ENCODE assay signal across 11 cellular contexts in the genomic region with DNA sequence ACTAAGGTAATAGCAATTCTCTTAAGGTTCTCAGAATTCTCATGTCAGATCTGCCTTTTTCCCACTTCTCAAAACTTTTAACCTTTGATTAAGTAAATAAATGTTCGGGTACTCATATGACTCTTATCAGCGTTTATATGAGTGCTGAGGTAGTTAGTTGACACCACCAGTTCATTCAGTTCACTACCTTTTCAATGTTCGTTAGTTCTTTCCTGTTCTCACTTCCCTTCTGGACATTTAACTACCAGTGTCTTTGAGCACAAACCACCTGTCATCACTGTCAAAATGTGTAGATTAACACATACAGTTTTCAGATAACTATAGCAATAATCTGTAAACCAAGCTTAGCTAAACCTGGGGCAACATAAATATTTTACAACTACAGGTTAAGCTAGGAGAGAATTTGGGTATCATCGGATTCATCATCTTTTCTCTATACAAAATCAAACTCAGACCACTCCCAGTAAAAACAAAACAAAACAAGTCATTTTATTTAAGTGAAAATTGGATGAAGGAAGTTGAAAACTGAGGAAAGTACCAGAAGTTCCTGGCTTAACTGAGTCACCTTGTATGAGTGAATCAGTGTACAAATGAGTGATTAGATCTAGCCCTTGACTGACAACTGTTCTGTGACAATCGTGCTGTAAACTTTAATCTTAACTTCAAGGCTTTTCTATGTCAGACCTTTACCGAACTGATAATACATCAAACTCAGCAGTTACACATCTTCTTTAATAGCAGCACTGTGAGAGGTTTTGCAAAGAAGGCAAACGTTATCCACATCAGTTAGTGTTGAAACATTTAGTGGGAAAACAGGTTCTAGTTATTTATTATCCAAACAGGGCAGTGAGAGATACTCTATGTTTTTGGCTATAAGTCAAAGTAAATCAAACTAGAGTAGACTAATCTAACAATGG. TPM values are rescaled to one million over a fixed set of nuclear protein-coding genes. Genes with fewer than 3 reads are reported as not detected.
DNase-seq lines count a peak whose midpoint lies in the region; ATAC-seq, FAIRE-seq and TF ChIP-seq lines count a peak whose summit lies in the region.
"Had no signal": no experiment of that assay in that cellular context is flagged by ENCODE, and none has a peak within 500 bp of the region (broad histone marks: within the 10 kb centered on the region; RNA-seq: fewer than 3 reads in every experiment).

No MANE protein-coding gene starts in this region.

- no peak for TF ChIP-seq POLR2A in endothelial cell of umbilical vein (IDR thresholded peaks at IDR 0.05; ENCODE audit: low read depth, low read length)

- peak overlapping the region; percentile 12 for H3K4me2 ChIP-seq in DOHH2 (ENCODE audit: low read length)
- no peak overlapping the region for H3K4me2 ChIP-seq in endothelial cell of umbilical vein (ENCODE audit: insufficient read depth, low read length)

- no peak overlapping the region for H3K27ac Mint-ChIP-seq in mesothelial cell of epicardium

- no peaks in the 10 kb centered on the region for H3K9me2 ChIP-seq in DOHH2 (replicated peaks; ENCODE audit: control insufficient read depth, low read length)

- no peak for TF ChIP-seq CTCF in DOHH2 (IDR thresholded peaks at IDR 0.05; ENCODE audit: low read depth, low read length, poor library complexity, severe bottlenecking)
- no peak for TF ChIP-seq CTCF in endothelial cell of umbilical vein (IDR thresholded peaks at IDR 0.05; ENCODE audit: extremely low read depth in 1 of 2, insufficient read depth in 1 of 2, low read depth in 1 of 2, low read length in 2 of 2)
- TF ChIP-seq CTCF in mesothelial cell of epicardium (IDR thresholded peaks at IDR 0.05; ENCODE audit: unreplicated experiment), result no peak

- DNase-seq in endothelial cell of umbilical vein (ENCODE audit: low read depth, low spot score) (peak; percentile 2), NCI-H1105 treated with DMSO at 0.1 percent for 48 hours (lab: John Stamatoyannopoulos, UW) (no peak), mesothelial cell of epicardium (ENCODE audit: low spot score in 2 of 2, unreplicated experiment in 2 of 2) (no peak), dedifferentiated amniotic fluid mesenchymal stem cell (ENCODE audit: extremely low spot score) (no peak), amniotic stem cell (lab: John Stamatoyannopoulos, UW) (no peak)
- DNase-seq: DND-41, mesendoderm had no signal

- peaks cover 16% of the 10 kb centered on the region for H3K4me1 Mint-ChIP-seq in mesothelial cell of epicardium

- H4K20me1 ChIP-seq in DOHH2 (ENCODE audit: control insufficient read depth, insufficient read depth, low read depth, low read length), result no peaks in the 10 kb centered on the region
- H4K20me1 ChIP-seq in endothelial cell of umbilical vein (replicated peaks; ENCODE audit: control insufficient read depth, extremely low read depth, insufficient read depth, low read length), result no peaks in the 10 kb centered on the region

- no TSS peak for BruUV-seq in endothelial cell of umbilical vein (replicated peaks; lab: Mats Ljungman, UMichigan)

- H3K4me3 Mint-ChIP-seq in mesothelial cell of epicardium, result no peak overlapping the region

- H3K9me3 ChIP-seq in DOHH2 (ENCODE audit: control insufficient read depth, insufficient read depth, low read length) (no peaks in the 10 kb centered on the region), endothelial cell of umbilical vein (replicated peaks; ENCODE audit: control insufficient read depth, insufficient read depth, low read length) (no peaks in the 10 kb centered on the region)
- H3K9me3 ChIP-seq: breast epithelium had no signal

- no peak overlapping the region for H2AFZ ChIP-seq in endothelial cell of umbilical vein (ENCODE audit: low read depth, low read length)

- CTCF ChIA-PET in endothelial cell of umbilical vein (lab: Charles Lee), result no interaction called here

- POLR2A ChIA-PET in endothelial cell of umbilical vein (lab: Charles Lee), result no interaction called here

- no peak overlapping the region for H3K27ac ChIP-seq in DOHH2 (ENCODE audit: low read depth, low read length)
- H3K27ac ChIP-seq in endothelial cell of umbilical vein (ENCODE audit: insufficient read depth, low read depth, low read length), result no peak overlapping the region

- FAIRE-seq in endothelial cell of umbilical vein (lab: Jason Lieb, UNC), result no peak

- H3K36me3 ChIP-seq in DOHH2 (ENCODE audit: control insufficient read depth, low read length) (no peaks in the 10 kb centered on the region), endothelial cell of umbilical vein (ENCODE audit: control insufficient read depth in 2 of 2, extremely low read depth in 1 of 2, insufficient read depth in 2 of 2, low read length in 2 of 2) (no peaks in the 10 kb centered on the region)
- H3K36me3 ChIP-seq: breast epithelium had no signal

- H3K9ac ChIP-seq in endothelial cell of umbilical vein (replicated peaks; ENCODE audit: extremely low read depth, insufficient read depth, low read length), result no peak overlapping the region

- H3K4me1 ChIP-seq in DOHH2 (ENCODE audit: control insufficient read depth, low read length) (peaks cover 10% of the 10 kb centered on the region), endothelial cell of umbilical vein (ENCODE audit: control insufficient read depth, extremely low read depth, insufficient read depth, low read length) (no peaks in the 10 kb centered on the region)
- H3K4me1 ChIP-seq: breast epithelium had no signal

- ATAC-seq in GM19395 (IDR thresholded peaks at IDR 0.05; ENCODE audit: unreplicated experiment) (peak; percentile 97), HG03064 (IDR thresholded peaks at IDR 0.05; ENCODE audit: low read depth, unreplicated experiment) (peak; percentile 78)

- intact Hi-C loops in endothelial cell of umbilical vein (cut with micrococcal nuclease), result no loop called here

- H3K4me3 ChIP-seq in DOHH2 (ENCODE audit: low read length) (no peak overlapping the region), endothelial cell of umbilical vein (replicated peaks in 1 of 3; ENCODE audit: insufficient read depth in 1 of 3, low read depth in 1 of 3, low read length in 3 of 3) (no peak overlapping the region)
- H3K4me3 ChIP-seq: breast epithelium had no signal

- dilution Hi-C loops in endothelial cell of umbilical vein (cut with MboI; ENCODE audit: extremely low pct_ligation_motif_present, low sequenced_read_pairs), result no loop called here

- H3K27me3 ChIP-seq in DOHH2 (ENCODE audit: control insufficient read depth, low read length) (no peaks in the 10 kb centered on the region), endothelial cell of umbilical vein (ENCODE audit: control insufficient read depth in 2 of 2, insufficient read depth in 2 of 2, low read length in 2 of 2) (peaks cover 1 to 2% of the 10 kb centered on the region in 2 experiments)
- H3K27me3 ChIP-seq: breast epithelium had no signal

- H3K9me1 ChIP-seq in endothelial cell of umbilical vein (replicated peaks; ENCODE audit: control insufficient read depth, extremely low read depth, insufficient read depth, low read length), result no peaks in the 10 kb centered on the region

- no peaks in the 10 kb centered on the region for H3F3A ChIP-seq in DOHH2 (ENCODE audit: control insufficient read depth, insufficient read depth)

- H3K79me2 ChIP-seq in DOHH2 (ENCODE audit: control insufficient read depth, low read length) (no peaks in the 10 kb centered on the region), endothelial cell of umbilical vein (ENCODE audit: control insufficient read depth, insufficient read depth, low read length) (no peaks in the 10 kb centered on the region)

- H3K36me3 Mint-ChIP-seq in mesothelial cell of epicardium, result no peaks in the 10 kb centered on the region

- no peaks in the 10 kb centered on the region for H3K9me3 Mint-ChIP-seq in mesothelial cell of epicardium

- peaks cover 2% of the 10 kb centered on the region for H3K27me3 Mint-ChIP-seq in mesothelial cell of epicardium (ENCODE audit: low read depth)

TF ChIP-seq in endothelial cell of umbilical vein, 7 proteins besides CTCF, POLR2A, EP300 and RAD21:
- TF ChIP-seq, protein P1, sequence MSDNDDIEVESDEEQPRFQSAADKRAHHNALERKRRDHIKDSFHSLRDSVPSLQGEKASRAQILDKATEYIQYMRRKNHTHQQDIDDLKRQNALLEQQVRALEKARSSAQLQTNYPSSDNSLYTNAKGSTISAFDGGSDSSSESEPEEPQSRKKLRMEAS (IDR thresholded peaks at IDR 0.05; ENCODE audit: insufficient read depth, insufficient read length), result no peak
- TF ChIP-seq FOS (IDR thresholded peaks at IDR 0.05; ENCODE audit: borderline replicate concordance, insufficient read depth, low read length) (no peak), EZH2 (IDR thresholded peaks at IDR 0.05; ENCODE audit: borderline replicate concordance, low read depth, low read length, severe bottlenecking) (no peak), MYC (IDR thresholded peaks at IDR 0.05; ENCODE audit: low read depth, low read length) (no peak), GATA2 (IDR thresholded peaks at IDR 0.05; ENCODE audit: insufficient read depth, insufficient read length, low read depth, low read length) (peak; percentile 27), JUN (IDR thresholded peaks at IDR 0.05; ENCODE audit: borderline replicate concordance, insufficient read depth, insufficient read length, low read depth) (no peak), POLR2AphosphoS5 (IDR thresholded peaks at IDR 0.05; ENCODE audit: insufficient read depth, low read depth, low read length) (no peak)

RNA-seq across cellular contexts. Expression of a gene that starts 41.9 kb away (rescaled TPM):
- not detected in 2 replicates for total RNA-seq in endothelial cell of umbilical vein
- polyA plus RNA-seq in endothelial cell of umbilical vein, result not detected in 2 replicates
- not detected in 2 replicates for polyA plus RNA-seq in endothelial cell of umbilical vein (2011; cell fraction: cytosol; rRNA removed)
- polyA plus RNA-seq in endothelial cell of umbilical vein (2011; cell fraction: nucleus; rRNA removed), result not detected in 2 replicates
- not detected in 2 replicates for polyA plus RNA-seq in endothelial cell of umbilical vein (2012)
- polyA minus RNA-seq in endothelial cell of umbilical vein, result not detected in 2 replicates
- not detected for polyA minus RNA-seq in endothelial cell of umbilical vein (2011; cell fraction: cytosol; rRNA and poly(A)+ RNA removed)
- polyA minus RNA-seq in endothelial cell of umbilical vein (2011; cell fraction: nucleus; rRNA and poly(A)+ RNA removed), result not detected in 2 replicates
- 0.22 to 0.69 TPM (median 0.36 TPM) in 3 replicates for total RNA-seq in mesothelial cell of epicardium
